ENCODE assay signal across 23 cellular contexts in genomic region chr15:99696096-99696495, GRCh38. TPM values are rescaled to one million over a fixed set of nuclear protein-coding genes. Genes with fewer than 3 reads are reported as not detected.
DNase-seq lines count a peak whose midpoint lies in the region; ATAC-seq and TF ChIP-seq lines count a peak whose summit lies in the region.
"Had no signal": no experiment of that assay in that cellular context is flagged by ENCODE, and none has a peak within 500 bp of the region (broad histone marks: within the 10 kb centered on the region; RNA-seq: fewer than 3 reads in every experiment).

No MANE protein-coding gene starts in this region.

- intact Hi-C loops in Right ventricle myocardium superior (cut with DNase I) (no loop called here), cardiac septum (cut with DNase I) (no loop called here), heart left ventricle (cut with DNase I) (no loop called here), right cardiac atrium (cut with DNase I) (no loop called here)

- no peaks in the 10 kb centered on the region for H3K27me3 ChIP-seq in heart left ventricle
- H3K27me3 ChIP-seq in right cardiac atrium (ENCODE audit: control insufficient read depth, insufficient read depth), result no peaks in the 10 kb centered on the region
- H3K27me3 ChIP-seq: BLaER1 had no signal

- H3K9me3 ChIP-seq in heart left ventricle (no peaks in the 10 kb centered on the region), right cardiac atrium (ENCODE audit: control insufficient read depth, low read length) (no peaks in the 10 kb centered on the region)
- H3K9me3 ChIP-seq: BLaER1, HAP-1 had no signal

- ATAC-seq in Right ventricle myocardium superior (ENCODE audit: poor library complexity) (peak; percentile 65), heart left ventricle (peak; percentile 57 to 81 (median 72)), right cardiac atrium (peak; percentile 45 to 54), GM19452 (IDR thresholded peaks at IDR 0.05; ENCODE audit: unreplicated experiment) (no peak)

- no peak overlapping the region for H3K4me3 ChIP-seq in heart left ventricle
- no peak overlapping the region for H3K4me3 ChIP-seq in right cardiac atrium (ENCODE audit: low read length)
- H3K4me3 ChIP-seq: BLaER1, HAP-1, SK-N-MC had no signal

- no peak for DNase-seq in Right ventricle myocardium superior
- no peak for DNase-seq in cardiac septum (ENCODE audit: low spot score)
- no peak for DNase-seq in heart left ventricle
- DNase-seq in right cardiac atrium, result no peak
- DNase-seq in 8988T, result no peak
- no peak for DNase-seq in NCI-H510A treated with DMSO at 0.1 percent for 48 hours (lab: John Stamatoyannopoulos, UW)
- DNase-seq in DMS79 treated with DMSO at 0.1 percent for 48 hours (lab: John Stamatoyannopoulos, UW), result no peak
- DNase-seq: CD4-positive, alpha-beta T cell; DMS53; GOT3; KBM-7; MV-4-11; NCI-H1105 treated with DMSO at 0.1 percent for 48 hours; NCI-H1694; NCI-H2081; NCI-H2227 treated with DMSO at 0.1 percent for 48 hours; NCI-H69; SIG-M5 had no signal

- H3K27ac ChIP-seq in heart left ventricle (peak overlapping the region in 9 of 12 donors; percentile 0 to 62 (median 30)), right cardiac atrium (ENCODE audit: low read length) (no peak overlapping the region)
- H3K27ac ChIP-seq: BLaER1, RWPE1, SK-N-MC had no signal

- TF ChIP-seq POLR2A in heart left ventricle (IDR thresholded peaks at IDR 0.05), result no peak

- TF ChIP-seq CTCF in heart left ventricle (IDR thresholded peaks at IDR 0.05), result no peak

- H3K4me1 ChIP-seq in heart left ventricle (peaks cover 0 to 33% (median 4%) of the 10 kb centered on the region in 12 donors), right cardiac atrium (ENCODE audit: control insufficient read depth, insufficient read depth, low read length) (peaks cover 1% of the 10 kb centered on the region)
- H3K4me1 ChIP-seq: HAP-1 had no signal

- H3K36me3 ChIP-seq in heart left ventricle, result peaks cover 0 to 70% (median 53%) of the 10 kb centered on the region in 9 donors
- H3K36me3 ChIP-seq: HAP-1 had no signal

- WGBS in heart left ventricle, 4 donors, result 21 to 40% (median 30%) methylated on average over 2 of the region's 2 CpGs
- 47% methylated on average over 2 of the region's 2 CpGs for WGBS in right cardiac atrium

RNA-seq across cellular contexts. Expression of gene LYSMD4, which starts 37.1 kb away (rescaled TPM):
- total RNA-seq in Right ventricle myocardium superior (9.8 TPM), cardiac septum (12.7 TPM), heart left ventricle (10 to 100 TPM in 5 of 9 donors, 1 to 10 TPM in 4; 8.3 to 12.8 (median 10.3) TPM), right cardiac atrium (10 to 100 TPM; 12.6 to 19.3 (median 15.7) TPM)
- polyA plus RNA-seq in heart left ventricle (10 to 100 TPM in 1 of 2 donors, 1 to 10 TPM in 1; 9.7 to 10.1 TPM), right cardiac atrium (13.2 TPM)
